Comparison of ENCODE assay signal across 12 cellular contexts in genomic region chr20:41064377-41064776, GRCh38. TPM values are rescaled to one million over a fixed set of nuclear protein-coding genes. Genes with fewer than 3 reads are reported as not detected.
A peak's percentile ranks its signal among the peaks of the same experiment; 100 is the strongest.
DNase-seq lines count a peak whose midpoint lies in the region; ATAC-seq and TF ChIP-seq lines count a peak whose summit lies in the region.
"Had no signal": no experiment of that assay in that cellular context is flagged by ENCODE, and none has a peak within 500 bp of the region (broad histone marks: within the 10 kb centered on the region; RNA-seq: fewer than 3 reads in every experiment).

No MANE protein-coding gene starts in this region.

- peak overlapping the region in 1 of 4 donors; percentile 3 for H3K4me3 Mint-ChIP-seq in CD4-positive, CD25-positive, alpha-beta regulatory T cell
- H3K4me3 Mint-ChIP-seq: natural killer cell had no signal

- H3K36me3 ChIP-seq in CD4-positive, CD25-positive, alpha-beta regulatory T cell (ENCODE audit: control insufficient read depth, insufficient read depth, low read length) = peaks cover 46% of the 10 kb centered on the region
- no peaks in the 10 kb centered on the region for H3K36me3 ChIP-seq in right atrium auricular region

- no peak overlapping the region for H3K27ac ChIP-seq in CD4-positive, CD25-positive, alpha-beta regulatory T cell (ENCODE audit: insufficient read depth, low read length, poor library complexity, severe bottlenecking)
- no peak overlapping the region for H3K27ac ChIP-seq in right atrium auricular region
- H3K27ac ChIP-seq: gastroesophageal sphincter, HL-60, upper lobe of left lung had no signal

- ATAC-seq in CD4-positive, CD25-positive, alpha-beta regulatory T cell (ENCODE audit: low read depth in 2 of 2) = no peak
- ATAC-seq in GM18873 (IDR thresholded peaks at IDR 0.05; ENCODE audit: low FRiP score, unreplicated experiment) = peak; percentile 50
- ATAC-seq in GM21825 (IDR thresholded peaks at IDR 0.05; ENCODE audit: unreplicated experiment) = peak; percentile 71
- peak; percentile 79 for ATAC-seq in HG03442 (IDR thresholded peaks at IDR 0.05; ENCODE audit: unreplicated experiment)
- ATAC-seq: gastroesophageal sphincter, natural killer cell had no signal

- H3K4me1 Mint-ChIP-seq in CD4-positive, CD25-positive, alpha-beta regulatory T cell = peaks cover 53 to 59% (median 55%) of the 10 kb centered on the region in 4 donors

- peaks cover 3% of the 10 kb centered on the region for H3K4me1 ChIP-seq in CD4-positive, CD25-positive, alpha-beta regulatory T cell (ENCODE audit: control insufficient read depth, insufficient read depth, low read length, poor library complexity, severe bottlenecking)
- peaks cover 0 to 15% of the 10 kb centered on the region in 2 donors for H3K4me1 ChIP-seq in right atrium auricular region

- H3K9me3 ChIP-seq in CD4-positive, CD25-positive, alpha-beta regulatory T cell (ENCODE audit: control insufficient read depth in 2 of 2, low read length in 2 of 2) = no peaks in the 10 kb centered on the region
- no peaks in the 10 kb centered on the region for H3K9me3 ChIP-seq in right atrium auricular region
- H3K9me3 ChIP-seq: gastroesophageal sphincter, upper lobe of left lung had no signal

- no peaks in the 10 kb centered on the region for H3K27me3 ChIP-seq in CD4-positive, CD25-positive, alpha-beta regulatory T cell (ENCODE audit: control insufficient read depth, insufficient read depth, low read length)
- H3K27me3 ChIP-seq in right atrium auricular region = no peaks in the 10 kb centered on the region
- H3K27me3 ChIP-seq: gastroesophageal sphincter, upper lobe of left lung had no signal

- peaks cover 0 to 4% (median 0%) of the 10 kb centered on the region in 7 donors for H3K9me3 Mint-ChIP-seq in CD4-positive, CD25-positive, alpha-beta regulatory T cell
- H3K9me3 Mint-ChIP-seq: natural killer cell had no signal

- TF ChIP-seq CTCF in right atrium auricular region (IDR thresholded peaks at IDR 0.05) = no peak

- peak overlapping the region in 2 of 3 donors; percentile 36 to 53 for H3K27ac Mint-ChIP-seq in CD4-positive, CD25-positive, alpha-beta regulatory T cell
- H3K27ac Mint-ChIP-seq: natural killer cell had no signal

- DNase-seq in CD4-positive, CD25-positive, alpha-beta regulatory T cell = no peak
- DNase-seq in dermis blood vessel endothelial cell = no peak
- DNase-seq in AG20443 (ENCODE audit: low spot score) = no peak
- DNase-seq in NCI-H1092 (lab: John Stamatoyannopoulos, UW) = no peak
- DNase-seq in right atrium auricular region (ENCODE audit: low spot score) = no peak
- DNase-seq: natural killer cell, upper lobe of left lung had no signal

- H3K27me3 Mint-ChIP-seq in CD4-positive, CD25-positive, alpha-beta regulatory T cell = no peaks in the 10 kb centered on the region

- peaks cover 50% of the 10 kb centered on the region for H3K36me3 Mint-ChIP-seq in CD4-positive, CD25-positive, alpha-beta regulatory T cell

- H3K4me3 ChIP-seq in CD4-positive, CD25-positive, alpha-beta regulatory T cell (ENCODE audit: low read depth, low read length) = no peak overlapping the region
- H3K4me3 ChIP-seq in right atrium auricular region = no peak overlapping the region
- H3K4me3 ChIP-seq: gastroesophageal sphincter, upper lobe of left lung had no signal

RNA-seq across cellular contexts. Expression of gene TOP1, which starts 35.8 kb away (rescaled TPM):
- 50.0 TPM for total RNA-seq in CD4-positive, CD25-positive, alpha-beta regulatory T cell
- 10 to 100 TPM in 1 of 4 donors, 1 to 10 TPM in 3; 9.2 to 11.4 (median 9.6) TPM for polyA plus RNA-seq in CD4-positive, CD25-positive, alpha-beta regulatory T cell
- total RNA-seq in dermis blood vessel endothelial cell = 21.3 and 49.0 TPM in 2 replicates
- total RNA-seq in right atrium auricular region = 10 to 100 TPM; 19.7 to 21.2 TPM

Comparison
In these comparisons a context has a peak if more than half of its experiments do, and no peak if none do; other contexts are left out.
1. ATAC-seq: peak in GM18873 (single experiment), GM21825 (single experiment) and HG03442 (single experiment); none in CD4-positive, CD25-positive, alpha-beta regulatory T cell (0 of 2).